36 cellular contexts compared by ENCODE assay signal in genomic region chr13:109074853-109075252, GRCh38.
"Had no signal": no experiment of that assay in that cellular context is flagged by ENCODE, and none has a peak within 500 bp of the region (broad histone marks: within the 10 kb centered on the region; RNA-seq: fewer than 3 reads in every experiment).

No MANE protein-coding gene starts in this region.

- H3K36me3 ChIP-seq: MG63 had no signal

- H3K9me3 ChIP-seq: MG63 had no signal

- H3K27me3 ChIP-seq: MG63 had no signal

- DNase-seq: Karpas-422, Kasumi-1, MG63, MM.1S, MV-4-11, NCI-H1048, NCI-H1092, NCI-H1092 treated with DMSO at 0.1 percent for 48 hours, NCI-H1105, NCI-H1105 treated with DMSO at 0.1 percent for 48 hours, NCI-H1417, NCI-H1417 treated with DMSO at 0.1 percent for 48 hours, NCI-H1436, NCI-H1436 treated with DMSO at 0.1 percent for 48 hours, NCI-H146, NCI-H1694, NCI-H1694 treated with DMSO at 0.1 percent for 48 hours, NCI-H187, NCI-H187 treated with DMSO at 0.1 percent for 48 hours, NCI-H1930, NCI-H2029 treated with DMSO at 0.1 percent for 48 hours, NCI-H2081, NCI-H2081 treated with DMSO at 0.1 percent for 48 hours, NCI-H2107, NCI-H2171, NCI-H2171 treated with DMSO at 0.1 percent for 48 hours, NCI-H2227 treated with DMSO at 0.1 percent for 48 hours, NCI-H226, NCI-H345, NCI-H446, NCI-H446 treated with DMSO at 0.1 percent for 48 hours, NCI-H510A, NCI-H510A treated with DMSO at 0.1 percent for 48 hours, NCI-H524, NCI-H524 treated with DMSO at 0.1 percent for 48 hours, NCI-H526 had no signal

- H3K4me3 ChIP-seq: MG63 had no signal
